13 cellular contexts compared by ENCODE assay signal in the genomic region with DNA sequence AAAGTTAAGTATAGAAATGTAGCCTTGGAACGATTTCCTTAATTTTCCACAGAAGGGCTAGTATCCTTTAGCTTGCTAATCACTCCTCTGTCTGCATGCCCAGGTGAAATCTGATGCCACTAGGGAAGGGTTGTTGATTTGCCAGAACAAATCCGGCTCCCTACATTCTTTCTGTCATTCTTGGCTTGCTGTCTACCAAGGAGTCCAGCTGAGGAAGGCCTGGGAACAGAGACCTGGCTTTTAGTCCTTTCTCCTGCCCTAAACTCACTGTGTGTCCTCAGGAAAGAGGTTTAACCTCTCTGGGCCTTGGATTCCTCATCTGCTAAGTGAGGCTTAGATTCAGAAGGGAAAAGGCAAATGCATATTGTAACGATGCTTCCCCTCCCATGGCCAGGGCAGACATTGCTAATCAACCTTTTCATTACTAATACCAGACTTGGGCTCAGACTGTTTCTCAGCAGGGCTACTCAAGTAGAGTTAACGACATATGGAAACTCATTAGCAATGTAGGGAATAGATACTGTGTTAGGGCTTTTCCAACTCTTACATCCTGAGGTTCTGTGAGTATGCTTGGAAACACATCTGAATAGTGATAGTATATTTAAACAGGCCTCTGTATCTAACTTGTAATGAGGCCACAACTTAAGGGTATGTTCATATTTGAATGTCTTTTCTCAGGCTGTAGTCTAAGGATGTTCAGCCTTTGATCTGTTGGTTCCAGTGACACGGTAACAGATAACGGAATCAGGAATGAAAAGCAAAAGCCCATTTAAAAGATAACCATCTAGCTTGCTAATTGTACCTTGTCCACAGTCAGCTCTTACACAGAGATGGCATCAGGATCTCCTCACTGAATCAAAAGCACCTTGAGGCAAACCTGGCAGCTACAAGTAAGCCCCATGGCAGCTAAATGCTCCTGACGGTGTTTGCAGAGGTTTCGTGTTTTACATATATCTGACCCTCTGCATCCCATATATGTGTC. TPM values are rescaled to one million over a fixed set of nuclear protein-coding genes. Genes with fewer than 3 reads are reported as not detected.
DNase-seq lines count a peak whose midpoint lies in the region; ATAC-seq and TF ChIP-seq lines count a peak whose summit lies in the region.
"Had no signal": no experiment of that assay in that cellular context is flagged by ENCODE, and none has a peak within 500 bp of the region (broad histone marks: within the 10 kb centered on the region; RNA-seq: fewer than 3 reads in every experiment).

No MANE protein-coding gene starts in this region.

- 65 to 72% methylated on average over 8 of the region's 8 CpGs for WGBS in thyroid gland, 2 donors
- 78 to 83% methylated on average over 3 to 8 of the region's 8 CpGs for WGBS in transverse colon (ENCODE audit: low coverage in 1 of 2), 2 donors

- DNase-seq in NCI-H748 (lab: John Stamatoyannopoulos, UW; ENCODE audit: unreplicated experiment) (peak; percentile 26), NCI-H748 treated with DMSO at 0.1 percent for 48 hours (lab: John Stamatoyannopoulos, UW) (no peak), astrocyte of the cerebellum (ENCODE audit: low read depth) (peak; percentile 85), iPS-NIHi11 (ENCODE audit: low spot score) (peak; percentile 68), thyroid gland (peak; percentile 43 to 64), NCI-H510A treated with DMSO at 0.1 percent for 48 hours (lab: John Stamatoyannopoulos, UW) (no peak), transverse colon (no peak)
- DNase-seq: AML-193; NCI-H1092 treated with DMSO at 0.1 percent for 48 hours; OCI-M1; stimulated activated CD4-positive, alpha-beta T cell treated with anti-CD3 and anti-CD28 coated beads, Interleukin-2, amount 100 ng/mL, for 48 hours had no signal

- in situ Hi-C loops in astrocyte of the cerebellum (cut with HindIII; ENCODE audit: low sequenced_read_pairs) (loop anchor here (5.0 kb wide), 1 partner anchor 38 kb away; no protein-coding TSS in a partner anchor), transverse colon (cut with MboI; ENCODE audit: low pct_ligation_motif_present in 1 of 4, low pct_unique_long_range_greater_than_20kb in 1 of 4, low sequenced_read_pairs in 3 of 4) (loop anchor here in 2 of 4 donors (25.0 kb wide), 1 partner anchor 218 kb away; no protein-coding TSS in a partner anchor)

- H3K4me1 ChIP-seq in thyroid gland = peaks cover 48 to 69% of the 10 kb centered on the region in 2 donors
- peaks cover 11 to 51% (median 30%) of the 10 kb centered on the region in 4 donors for H3K4me1 ChIP-seq in transverse colon

- H3K4me3 ChIP-seq in astrocyte of the cerebellum (ENCODE audit: low read depth, low read length) (no peak overlapping the region), thyroid gland (replicated peaks in 1 of 3) (no peak overlapping the region), transverse colon (no peak overlapping the region)

- TF ChIP-seq POLR2A in thyroid gland (IDR thresholded peaks at IDR 0.05) = peak in 1 of 2 donors; percentile 25
- TF ChIP-seq POLR2A in transverse colon (IDR thresholded peaks at IDR 0.05) = no peak

- ATAC-seq in GM18498 (IDR thresholded peaks at IDR 0.05; ENCODE audit: unreplicated experiment) = no peak

- H3K9me3 ChIP-seq in thyroid gland (no peaks in the 10 kb centered on the region), transverse colon (no peaks in the 10 kb centered on the region)
- H3K9me3 ChIP-seq: neutrophil had no signal

- intact Hi-C loops in thyroid gland (cut with DNase I) (no loop called here), transverse colon (cut with DNase I; ENCODE audit: low total_unique reads) (no loop called here)

- H3K36me3 ChIP-seq in thyroid gland (no peaks in the 10 kb centered on the region), transverse colon (no peaks in the 10 kb centered on the region)

- H3K27ac ChIP-seq in thyroid gland = peak overlapping the region in 2 of 3 donors; percentile 46 to 53
- no peak overlapping the region for H3K27ac ChIP-seq in transverse colon
- H3K27ac ChIP-seq: neutrophil had no signal

- no peaks in the 10 kb centered on the region for H3K27me3 ChIP-seq in thyroid gland
- H3K27me3 ChIP-seq in transverse colon = no peaks in the 10 kb centered on the region

- TF ChIP-seq EP300 in transverse colon (IDR thresholded peaks at IDR 0.05; ENCODE audit: low read depth) = no peak

- no peak for TF ChIP-seq CTCF in astrocyte of the cerebellum (IDR thresholded peaks at IDR 0.05; ENCODE audit: low read depth, low read length, missing control alignments)
- TF ChIP-seq CTCF in thyroid gland (IDR thresholded peaks at IDR 0.05) = no peak
- no peak for TF ChIP-seq CTCF in transverse colon (IDR thresholded peaks at IDR 0.05)

RNA-seq across cellular contexts. Expression of a gene that starts 4.1 kb away (rescaled TPM):
- total RNA-seq in thyroid gland (10 to 100 TPM; 33.3 to 69.6 (median 58.1) TPM), transverse colon (100 to 1,000 TPM in 1 of 4 donors, 10 to 100 TPM in 3; 18.7 to 142 (median 39.3) TPM)

Comparison
In these comparisons a context has a peak if more than half of its experiments do, and no peak if none do; other contexts are left out.
1. DNase-seq: peak in NCI-H748 (single experiment), astrocyte of the cerebellum (single experiment), iPS-NIHi11 (single experiment) and thyroid gland (2 of 2); none in NCI-H748 treated with DMSO at 0.1 percent for 48 hours (single experiment), NCI-H510A treated with DMSO at 0.1 percent for 48 hours (single experiment) and transverse colon (single experiment).
2. H3K27ac ChIP-seq: peak in thyroid gland (2 of 3); none in transverse colon (0 of 4).